11 cellular contexts compared by ENCODE assay signal in the genomic region with DNA sequence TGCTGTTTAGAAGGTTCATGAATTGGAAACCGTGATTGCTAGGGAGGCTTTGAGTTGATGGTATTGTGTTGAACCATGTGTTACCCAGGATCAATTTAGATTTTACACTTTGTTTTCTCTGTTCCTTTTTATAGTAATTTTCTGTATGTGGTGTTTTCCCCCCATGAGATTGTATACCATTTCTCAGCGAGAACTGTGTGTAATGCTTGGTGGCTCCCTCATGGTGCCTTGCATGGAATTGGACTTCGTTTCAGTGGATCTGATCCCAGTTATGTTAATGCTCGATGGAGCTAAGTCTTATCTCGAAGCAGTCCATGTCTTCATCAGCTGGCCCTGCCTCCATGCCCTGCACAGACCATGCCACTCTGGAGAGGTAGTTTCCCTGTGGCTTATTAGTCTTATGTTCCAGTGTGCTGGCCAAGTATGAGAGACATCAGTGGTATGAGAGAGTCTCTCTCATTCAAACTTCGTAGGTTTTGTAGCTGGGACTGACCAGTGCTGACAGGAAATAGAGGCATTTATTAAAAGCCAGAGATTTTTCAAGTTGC. TPM values are rescaled to one million over a fixed set of nuclear protein-coding genes. Genes with fewer than 3 reads are reported as not detected.
DNase-seq lines count a peak whose midpoint lies in the region; ATAC-seq lines count a peak whose summit lies in the region.
"Had no signal": no experiment of that assay in that cellular context is flagged by ENCODE, and none has a peak within 500 bp of the region (broad histone marks: within the 10 kb centered on the region; RNA-seq: fewer than 3 reads in every experiment).

No MANE protein-coding gene starts in this region.

- no peak overlapping the region for H3K27ac ChIP-seq in naive thymus-derived CD4-positive, alpha-beta T cell (ENCODE audit: low read depth, low read length)

- no peaks in the 10 kb centered on the region for H3K27me3 Mint-ChIP-seq in activated T-helper 2 cell treated with anti-CD3 and anti-CD28 coated beads, Interferon-gamma antibody, Interleukin-2, Interleukin-4, amounts not matched to agents 10 μg/mL and 5 μg/mL and 100 μg/mL, durations not matched to agents 14 hours and 24 hours and 36 hours (ENCODE audit: low read depth)
- H3K27me3 Mint-ChIP-seq in naive thymus-derived CD4-positive, alpha-beta T cell = no peaks in the 10 kb centered on the region
- H3K27me3 Mint-ChIP-seq: dendritic cell treated with granulocyte-macrophage colony-stimulating factor and Interleukin-4, amounts not matched to agents 40 ng/mL and 50 ng/mL, for 4 days had no signal

- intact Hi-C loops in activated T-helper 2 cell treated with anti-CD3 and anti-CD28 coated beads, Interferon-gamma antibody, Interleukin-2, Interleukin-4, amounts not matched to agents 10 μg/mL and 5 μg/mL and 100 μg/mL, durations not matched to agents 14 hours and 24 hours and 36 hours (cut with micrococcal nuclease) = no loop called here
- intact Hi-C loops in naive thymus-derived CD4-positive, alpha-beta T cell (cut with micrococcal nuclease) = loop anchor here in 1 of 2 donors (2.0 kb wide), 1 partner anchor 14 kb away; no protein-coding TSS in a partner anchor

- peaks cover 31% of the 10 kb centered on the region for H3K4me1 Mint-ChIP-seq in activated T-helper 2 cell treated with anti-CD3 and anti-CD28 coated beads, Interferon-gamma antibody, Interleukin-2, Interleukin-4, amounts not matched to agents 10 μg/mL and 5 μg/mL and 100 μg/mL, durations not matched to agents 14 hours and 24 hours and 36 hours (ENCODE audit: low read depth)
- peaks cover 29 to 49% (median 36%) of the 10 kb centered on the region in 7 donors for H3K4me1 Mint-ChIP-seq in naive thymus-derived CD4-positive, alpha-beta T cell

- no peak overlapping the region for H3K4me3 Mint-ChIP-seq in activated T-helper 2 cell treated with anti-CD3 and anti-CD28 coated beads, Interferon-gamma antibody, Interleukin-2, Interleukin-4, amounts not matched to agents 10 μg/mL and 5 μg/mL and 100 μg/mL, durations not matched to agents 14 hours and 24 hours and 36 hours (ENCODE audit: low read depth)
- H3K4me3 Mint-ChIP-seq in naive thymus-derived CD4-positive, alpha-beta T cell = peak overlapping the region in 8 of 10 donors; percentile 0 to 61 (median 24)
- H3K4me3 Mint-ChIP-seq: dendritic cell treated with granulocyte-macrophage colony-stimulating factor and Interleukin-4, amounts not matched to agents 40 ng/mL and 50 ng/mL, for 4 days had no signal

- ATAC-seq in GM18498 (IDR thresholded peaks at IDR 0.05; ENCODE audit: unreplicated experiment) = peak; percentile 56
- peak; percentile 47 for ATAC-seq in GM21619 (IDR thresholded peaks at IDR 0.05; ENCODE audit: unreplicated experiment)
- ATAC-seq in naive thymus-derived CD4-positive, alpha-beta T cell = no peak
- ATAC-seq in GM18861 (IDR thresholded peaks at IDR 0.05; ENCODE audit: unreplicated experiment) = no peak

- peaks cover 23% of the 10 kb centered on the region for H3K36me3 Mint-ChIP-seq in activated T-helper 2 cell treated with anti-CD3 and anti-CD28 coated beads, Interferon-gamma antibody, Interleukin-2, Interleukin-4, amounts not matched to agents 10 μg/mL and 5 μg/mL and 100 μg/mL, durations not matched to agents 14 hours and 24 hours and 36 hours (ENCODE audit: low read depth)
- H3K36me3 Mint-ChIP-seq in naive thymus-derived CD4-positive, alpha-beta T cell = peaks cover 0 to 14% (median 0%) of the 10 kb centered on the region in 5 donors

- no peaks in the 10 kb centered on the region for H3K36me3 ChIP-seq in naive thymus-derived CD4-positive, alpha-beta T cell (ENCODE audit: control insufficient read depth in 2 of 3, insufficient read depth in 3 of 3, low read length in 3 of 3)

- no peaks in the 10 kb centered on the region for H3K9me3 Mint-ChIP-seq in activated T-helper 2 cell treated with anti-CD3 and anti-CD28 coated beads, Interferon-gamma antibody, Interleukin-2, Interleukin-4, amounts not matched to agents 10 μg/mL and 5 μg/mL and 100 μg/mL, durations not matched to agents 14 hours and 24 hours and 36 hours
- H3K9me3 Mint-ChIP-seq in naive thymus-derived CD4-positive, alpha-beta T cell = no peaks in the 10 kb centered on the region
- H3K9me3 Mint-ChIP-seq: dendritic cell treated with granulocyte-macrophage colony-stimulating factor and Interleukin-4, amounts not matched to agents 40 ng/mL and 50 ng/mL, for 4 days had no signal

- H3K4me3 ChIP-seq in naive thymus-derived CD4-positive, alpha-beta T cell (ENCODE audit: low read length) = no peak overlapping the region

- no peaks in the 10 kb centered on the region for H3K9me3 ChIP-seq in naive thymus-derived CD4-positive, alpha-beta T cell (ENCODE audit: control insufficient read depth in 2 of 3, low read length in 3 of 3)

- peak overlapping the region; percentile 59 for H3K27ac Mint-ChIP-seq in activated T-helper 2 cell treated with anti-CD3 and anti-CD28 coated beads, Interferon-gamma antibody, Interleukin-2, Interleukin-4, amounts not matched to agents 10 μg/mL and 5 μg/mL and 100 μg/mL, durations not matched to agents 14 hours and 24 hours and 36 hours
- peak overlapping the region in 2 of 9 donors; percentile 53 to 68 for H3K27ac Mint-ChIP-seq in naive thymus-derived CD4-positive, alpha-beta T cell
- H3K27ac Mint-ChIP-seq: dendritic cell treated with granulocyte-macrophage colony-stimulating factor and Interleukin-4, amounts not matched to agents 40 ng/mL and 50 ng/mL, for 4 days had no signal

- peaks cover 29 to 37% of the 10 kb centered on the region in 2 donors for H3K4me1 ChIP-seq in naive thymus-derived CD4-positive, alpha-beta T cell (ENCODE audit: control insufficient read depth in 2 of 2, insufficient read depth in 2 of 2, low read length in 2 of 2)

- CTCF ChIA-PET in naive thymus-derived CD4-positive, alpha-beta T cell (lab: Charles Lee) = no interaction called here

- POLR2A ChIA-PET in naive thymus-derived CD4-positive, alpha-beta T cell (lab: Charles Lee) = interaction anchor here (2.2 kb wide), 1 partner anchor 17 kb away, joined by 14 read pairs; no protein-coding TSS in a partner anchor

- no peaks in the 10 kb centered on the region for H3K27me3 ChIP-seq in naive thymus-derived CD4-positive, alpha-beta T cell (ENCODE audit: control insufficient read depth in 2 of 2, insufficient read depth in 2 of 2, low read length in 2 of 2)

- DNase-seq in activated T-helper 2 cell treated with anti-CD3 and anti-CD28 coated beads, Interferon-gamma antibody, Interleukin-2, Interleukin-4, amounts not matched to agents 10 μg/mL and 5 μg/mL and 100 μg/mL, durations not matched to agents 14 hours and 24 hours and 36 hours (ENCODE audit: low spot score) = no peak
- no peak for DNase-seq in naive thymus-derived CD4-positive, alpha-beta T cell
- DNase-seq in activated gamma-delta T cell treated with Interleukin-2 at 50 U/mL for 16 hours = no peak
- DNase-seq in NCI-H774 (lab: John Stamatoyannopoulos, UW) = no peak
- DNase-seq in HuH-7.5 (ENCODE audit: low spot score) = no peak
- DNase-seq: NCI-H2227 treated with DMSO at 0.1 percent for 48 hours; stimulated activated CD4-positive, alpha-beta T cell treated with anti-CD3 and anti-CD28 coated beads, Interleukin-1b, Interleukin-23, amount 100 ng/mL, for 48 hours had no signal

RNA-seq across cellular contexts. Expression of a gene that starts 18.7 kb away (rescaled TPM):
- total RNA-seq in activated T-helper 2 cell treated with anti-CD3 and anti-CD28 coated beads, Interferon-gamma antibody, Interleukin-2, Interleukin-4, amounts not matched to agents 10 μg/mL and 5 μg/mL and 100 μg/mL, durations not matched to agents 14 hours and 24 hours and 36 hours = 93.2 and 94.6 TPM in 2 replicates
- total RNA-seq in naive thymus-derived CD4-positive, alpha-beta T cell = 10 to 100 TPM; 53.9 to 80.5 (median 60.2) TPM
- polyA plus RNA-seq in naive thymus-derived CD4-positive, alpha-beta T cell = 10 to 100 TPM; 30.4 to 34.7 TPM

Comparison
In these comparisons a context has a peak if more than half of its experiments do, and no peak if none do; other contexts are left out.
1. ATAC-seq: peak in GM18498 (single experiment) and GM21619 (single experiment); none in naive thymus-derived CD4-positive, alpha-beta T cell (single experiment) and GM18861 (single experiment).